ENCODE assay signal across 14 cellular contexts in genomic region chr2:96091711-96092579, GRCh38. TPM values are rescaled to one million over a fixed set of nuclear protein-coding genes. Genes with fewer than 3 reads are reported as not detected.
A peak's percentile ranks its signal among the peaks of the same experiment; 100 is the strongest.
DNase-seq lines count a peak whose midpoint lies in the region; ATAC-seq and TF ChIP-seq lines count a peak whose summit lies in the region.
"Had no signal": no experiment of that assay in that cellular context is flagged by ENCODE, and none has a peak within 500 bp of the region (broad histone marks: within the 10 kb centered on the region; RNA-seq: fewer than 3 reads in every experiment).

No MANE protein-coding gene starts in this region.

- peaks cover 6% of the 10 kb centered on the region for H3K4me1 Mint-ChIP-seq in progenitor cell of endocrine pancreas (ENCODE audit: low read depth)
- H3K4me1 Mint-ChIP-seq: memory B cell had no signal

- no peaks in the 10 kb centered on the region for H3K36me3 Mint-ChIP-seq in progenitor cell of endocrine pancreas (ENCODE audit: insufficient read depth)

- TF ChIP-seq CTCF in progenitor cell of endocrine pancreas (IDR thresholded peaks at IDR 0.05; ENCODE audit: unreplicated experiment): no peak

- no peak overlapping the region for H3K4me3 Mint-ChIP-seq in progenitor cell of endocrine pancreas (ENCODE audit: low read depth)
- H3K4me3 Mint-ChIP-seq: memory B cell had no signal

- H3K9me3 Mint-ChIP-seq in progenitor cell of endocrine pancreas (ENCODE audit: low read depth): no peaks in the 10 kb centered on the region

- no peak overlapping the region for H3K27ac Mint-ChIP-seq in progenitor cell of endocrine pancreas
- H3K27ac Mint-ChIP-seq: memory B cell had no signal

- no peak for ATAC-seq in HG02623 (IDR thresholded peaks at IDR 0.05; ENCODE audit: unreplicated experiment)

- no peaks in the 10 kb centered on the region for H3K27me3 Mint-ChIP-seq in progenitor cell of endocrine pancreas

- DNase-seq in NCI-H2107 treated with DMSO at 0.1 percent for 48 hours (lab: John Stamatoyannopoulos, UW; ENCODE audit: unreplicated experiment) (peak; percentile 36), NCI-H2107 (lab: John Stamatoyannopoulos, UW) (no peak), HT-29 (ENCODE audit: low spot score) (peak; percentile 41), ecto neural progenitor cell (ENCODE audit: low spot score) (peak; percentile 46), progenitor cell of endocrine pancreas (ENCODE audit: low spot score, unreplicated experiment) (peak; percentile 5), AG08395 (ENCODE audit: low spot score) (no peak), NCI-H510A treated with DMSO at 0.1 percent for 48 hours (lab: John Stamatoyannopoulos, UW) (no peak)
- DNase-seq: activated gamma-delta T cell, foreskin melanocyte, right lobe of liver had no signal

RNA-seq across cellular contexts. Expression of gene ADRA2B, which starts 24.4 kb away (rescaled TPM):
- 0.46 TPM in 1 of 2 replicates, not detected in the other for total RNA-seq in HT-29 (2014; rRNA removed; shearing (Covaris generic))
- total RNA-seq in progenitor cell of endocrine pancreas: 0.69 and 0.91 TPM in 2 replicates
- total RNA-seq: H4 had no signal

RNA-seq across cellular contexts. Expression of gene ASTL, which starts 46.4 kb away (rescaled TPM):
- 0.18 and 2.5 TPM in 2 replicates for total RNA-seq in HT-29 (2014; rRNA removed; shearing (Covaris generic))
- 0.29 TPM in 1 of 2 replicates, not detected in the other for total RNA-seq in progenitor cell of endocrine pancreas
- total RNA-seq: H4, PC-9, right lobe of liver had no signal

RNA-seq across cellular contexts. Expression of gene DUSP2, which starts 53.3 kb away (rescaled TPM):
- total RNA-seq in HT-29 (2014; rRNA removed; shearing (Covaris generic)): 73.5 and 75.7 TPM in 2 replicates
- total RNA-seq in progenitor cell of endocrine pancreas: 0.64 and 0.93 TPM in 2 replicates

RNA-seq across cellular contexts. Expression of gene GPAT2, which starts 57.2 kb away (rescaled TPM):
- total RNA-seq in HT-29 (2014; rRNA removed; shearing (Covaris generic)): not detected in 2 replicates
- total RNA-seq in progenitor cell of endocrine pancreas: not detected in 2 replicates
- total RNA-seq: H4 had no signal

Comparison
In these comparisons a context has a peak if more than half of its experiments do, and no peak if none do; other contexts are left out.
1. DNase-seq: peak in NCI-H2107 treated with DMSO at 0.1 percent for 48 hours (single experiment), HT-29 (single experiment), ecto neural progenitor cell (single experiment) and progenitor cell of endocrine pancreas (single experiment); none in NCI-H2107 (single experiment), AG08395 (single experiment) and NCI-H510A treated with DMSO at 0.1 percent for 48 hours (single experiment).
2. RNA of gene DUSP2, which starts 53.3 kb away (total RNA-seq): 73.5 to 75.7 TPM in HT-29; 0.64 to 0.93 TPM in progenitor cell of endocrine pancreas; every median in the first group is over 10 times any median in the second.